Comparison of ENCODE assay signal across 16 cellular contexts in genomic region chr6:167659016-167659415, GRCh38.
DNase-seq lines count a peak whose midpoint lies in the region; TF ChIP-seq lines count a peak whose summit lies in the region.
"Had no signal": no experiment of that assay in that cellular context is flagged by ENCODE, and none has a peak within 500 bp of the region (broad histone marks: within the 10 kb centered on the region; RNA-seq: fewer than 3 reads in every experiment).

No MANE protein-coding gene starts in this region.

- H3K27ac Mint-ChIP-seq in brain (peak overlapping the region in 3 of 5 experiments; percentile 60 to 86 (median 85)), chondrocyte (ENCODE audit: unreplicated experiment) (no peak overlapping the region), neural crest cell (ENCODE audit: unreplicated experiment) (peak overlapping the region; percentile 89)
- H3K27ac Mint-ChIP-seq: CD4-positive, alpha-beta memory T cell; GM23338; HFFc6 had no signal

- DNase-seq in chondrocyte (ENCODE audit: low spot score): peak; percentile 43
- no peak for DNase-seq in neural crest cell (ENCODE audit: low read depth, low spot score)
- peak; percentile 12 for DNase-seq in posterior vena cava (ENCODE audit: low spot score)
- DNase-seq in amniotic stem cell (lab: John Stamatoyannopoulos, UW): no peak
- no peak for DNase-seq in H4 (ENCODE audit: low spot score)
- no peak for DNase-seq in activated CD8-positive, alpha-beta memory T cell treated with anti-CD3 and anti-CD28 coated beads for 24 hours
- DNase-seq: C1 segment of cervical spinal cord; Calu3; CD4-positive, alpha-beta memory T cell; COR-L47; DMS53; DMS79 treated with DMSO at 0.1 percent for 48 hours; GF-D8; HFFc6 had no signal

- TF ChIP-seq CTCF in brain (conservative IDR thresholded peaks at IDR 0.05) (no peak), chondrocyte (IDR thresholded peaks at IDR 0.05) (no peak), neural crest cell (conservative IDR thresholded peaks at IDR 0.05) (no peak)

- H3K4me3 Mint-ChIP-seq in brain: no peak overlapping the region
- no peak overlapping the region for H3K4me3 Mint-ChIP-seq in chondrocyte (ENCODE audit: unreplicated experiment)
- no peak overlapping the region for H3K4me3 Mint-ChIP-seq in neural crest cell
- H3K4me3 Mint-ChIP-seq: CD4-positive, alpha-beta memory T cell; GM23338; HFFc6 had no signal

- no peaks in the 10 kb centered on the region for H3K27me3 Mint-ChIP-seq in brain
- H3K27me3 Mint-ChIP-seq in chondrocyte (ENCODE audit: low read depth): no peaks in the 10 kb centered on the region
- H3K27me3 Mint-ChIP-seq in neural crest cell (ENCODE audit: low read depth): peaks cover 4% of the 10 kb centered on the region
- H3K27me3 Mint-ChIP-seq: CD4-positive, alpha-beta memory T cell had no signal

- intact Hi-C loops in posterior vena cava (cut with DNase I): no loop called here

- H3K4me1 Mint-ChIP-seq in brain: peaks cover 40% of the 10 kb centered on the region
- peaks cover 13% of the 10 kb centered on the region for H3K4me1 Mint-ChIP-seq in chondrocyte (ENCODE audit: low read depth)
- peaks cover 33% of the 10 kb centered on the region for H3K4me1 Mint-ChIP-seq in neural crest cell
- H3K4me1 Mint-ChIP-seq: CD4-positive, alpha-beta memory T cell; GM23338 had no signal

- H3K9me3 Mint-ChIP-seq in brain: peaks cover 0 to 4% (median 0%) of the 10 kb centered on the region in 5 experiments
- H3K9me3 Mint-ChIP-seq in chondrocyte (ENCODE audit: low read depth): no peaks in the 10 kb centered on the region
- H3K9me3 Mint-ChIP-seq in neural crest cell: peaks cover 3% of the 10 kb centered on the region
- H3K9me3 Mint-ChIP-seq: GM23338 had no signal

- H3K36me3 Mint-ChIP-seq in brain: no peaks in the 10 kb centered on the region
- no peaks in the 10 kb centered on the region for H3K36me3 Mint-ChIP-seq in chondrocyte (ENCODE audit: low read depth)
- H3K36me3 Mint-ChIP-seq in neural crest cell (ENCODE audit: low read depth): no peaks in the 10 kb centered on the region
- H3K36me3 Mint-ChIP-seq: CD4-positive, alpha-beta memory T cell had no signal

Comparison
In these comparisons a context has a peak if more than half of its experiments do, and no peak if none do; other contexts are left out.
1. DNase-seq: peak in chondrocyte (single experiment) and posterior vena cava (single experiment); none in neural crest cell (single experiment), amniotic stem cell (single experiment), H4 (single experiment) and activated CD8-positive, alpha-beta memory T cell treated with anti-CD3 and anti-CD28 coated beads for 24 hours (single experiment).